Comparison of ENCODE assay signal across 8 cellular contexts in the genomic region with DNA sequence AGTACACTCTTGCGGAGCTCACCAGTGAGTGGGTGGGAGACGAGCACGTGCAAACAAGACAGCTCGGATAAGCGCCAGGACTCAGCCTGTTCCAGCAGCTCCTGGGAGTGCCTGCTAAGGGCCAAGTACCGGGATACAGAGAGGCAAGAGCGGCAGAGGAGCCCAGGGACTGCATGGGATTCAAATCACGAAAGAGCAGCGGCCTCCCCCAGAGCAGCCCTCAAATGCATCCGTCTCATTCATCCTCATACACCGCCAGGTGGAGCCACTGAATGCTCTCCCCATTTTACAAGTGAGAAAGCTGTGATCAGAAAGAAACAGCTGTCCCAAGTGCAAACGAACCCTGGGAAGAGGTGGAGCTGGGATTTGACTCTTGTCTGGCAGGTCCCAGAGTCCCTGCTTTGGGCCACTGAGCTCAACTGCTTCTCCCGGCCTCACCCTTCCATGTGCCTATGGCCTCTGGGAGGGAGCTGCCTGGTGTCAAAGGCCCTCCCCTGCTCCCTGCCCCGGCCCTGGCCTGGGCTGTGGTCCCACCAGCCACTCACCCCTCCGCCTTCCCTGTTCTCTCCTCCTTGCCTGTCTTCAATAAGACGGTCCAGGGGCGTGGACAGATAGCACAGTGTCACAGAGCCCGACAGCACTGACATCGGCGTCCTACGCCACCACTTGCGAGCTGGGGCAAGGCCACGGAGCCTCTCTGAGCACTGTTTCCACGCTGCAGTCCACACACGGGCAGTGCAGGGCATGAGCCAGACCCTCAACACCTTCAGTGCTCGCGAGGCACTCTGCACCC.
DNase-seq lines count a peak whose midpoint lies in the region; ATAC-seq, FAIRE-seq and TF ChIP-seq lines count a peak whose summit lies in the region.

No MANE protein-coding gene starts in this region.

- peak in 2 of 3 experiments; percentile 84 to 86 for TF ChIP-seq CTCF in keratinocyte (optimal IDR thresholded peaks at IDR 0.05 in 1 of 3, IDR thresholded peaks at IDR 0.05 in 1 of 3, conservative IDR thresholded peaks at IDR 0.05 in 1 of 3; ENCODE audit: extremely low read depth in 1 of 3, insufficient read depth in 2 of 3, low read length in 3 of 3)

- FAIRE-seq in TTC549 (lab: Jason Lieb, UNC) (peak; percentile 9), keratinocyte (lab: Jason Lieb, UNC) (peak; percentile 78)

- peaks cover 20% of the 10 kb centered on the region for H3K4me1 ChIP-seq in keratinocyte (ENCODE audit: control insufficient read depth, extremely low read depth, insufficient read depth, low read length)

- no peaks in the 10 kb centered on the region for H3K27me3 Mint-ChIP-seq in central memory CD8-positive, alpha-beta T cell

- no peaks in the 10 kb centered on the region for H3K79me2 ChIP-seq in keratinocyte (ENCODE audit: control insufficient read depth, insufficient read depth, low read length)

- H3K27ac ChIP-seq in keratinocyte (ENCODE audit: control insufficient read depth, insufficient read depth, low read length): no peak overlapping the region

- peak; percentile 74 for DNase-seq in activated CD8-positive, alpha-beta memory T cell treated with anti-CD3 and anti-CD28 coated beads for 24 hours
- DNase-seq in activated CD8-positive, alpha-beta memory T cell treated with anti-CD3 and anti-CD28 coated beads, Interleukin-2, amount 50 U/mL, for 48 hours: no peak
- DNase-seq in NCI-H1694 (lab: John Stamatoyannopoulos, UW) (peak; percentile 95), keratinocyte (ENCODE audit: low read depth, low spot score) (no peak)
- peak in 1 of 2 donors; percentile 37 for DNase-seq in central memory CD8-positive, alpha-beta T cell (ENCODE audit: low spot score in 2 of 2)
- DNase-seq in stimulated activated CD4-positive, alpha-beta T cell treated with anti-CD3 and anti-CD28 coated beads, Interleukin-2, amount 100 ng/mL, for 48 hours: peak; percentile 39 to 53

- peak overlapping the region; percentile 68 for H3K4me2 ChIP-seq in keratinocyte (ENCODE audit: control insufficient read depth, extremely low read depth, insufficient read depth, low read depth, low read length)

- H3K4me3 ChIP-seq in keratinocyte (ENCODE audit: control insufficient read depth in 2 of 3, extremely low read depth in 1 of 3, insufficient read depth in 2 of 3, low read depth in 1 of 3, low read length in 3 of 3): peak overlapping the region in 1 of 3 experiments; percentile 52

- H3K9ac ChIP-seq in keratinocyte (ENCODE audit: control insufficient read depth, extremely low read depth, insufficient read depth, low read length): no peak overlapping the region

- no peaks in the 10 kb centered on the region for H3K36me3 ChIP-seq in keratinocyte (ENCODE audit: control insufficient read depth in 2 of 2, extremely low read depth in 1 of 2, insufficient read depth in 2 of 2, low read length in 2 of 2)

- H3K9me3 ChIP-seq in keratinocyte (ENCODE audit: control insufficient read depth, low read depth, low read length): no peaks in the 10 kb centered on the region

- H3K4me3 Mint-ChIP-seq in central memory CD8-positive, alpha-beta T cell: no peak overlapping the region

- no peaks in the 10 kb centered on the region for H4K20me1 ChIP-seq in keratinocyte (ENCODE audit: control insufficient read depth, extremely low read depth, insufficient read depth, low read length)

- peaks cover 17% of the 10 kb centered on the region for H3K27me3 ChIP-seq in keratinocyte (ENCODE audit: control insufficient read depth, extremely low read depth, insufficient read depth, low read length)

- H3K36me3 Mint-ChIP-seq in central memory CD8-positive, alpha-beta T cell (ENCODE audit: insufficient read depth): no peaks in the 10 kb centered on the region

- H3K4me1 Mint-ChIP-seq in central memory CD8-positive, alpha-beta T cell: peaks cover 18% of the 10 kb centered on the region

- H2AFZ ChIP-seq in keratinocyte (ENCODE audit: control insufficient read depth, low read length): peak overlapping the region; percentile 81

- H3K27ac Mint-ChIP-seq in central memory CD8-positive, alpha-beta T cell (ENCODE audit: low read depth): no peak overlapping the region

- H3K9me1 ChIP-seq in keratinocyte (ENCODE audit: control insufficient read depth, extremely low read depth, insufficient read depth, low read length): no peaks in the 10 kb centered on the region

- H3K9me3 Mint-ChIP-seq in central memory CD8-positive, alpha-beta T cell: no peaks in the 10 kb centered on the region

- dilution Hi-C loops in keratinocyte (cut with MboI; ENCODE audit: extremely low pct_ligation_motif_present, low sequenced_read_pairs): loop anchor here (25.0 kb wide), 1 partner anchor 267 kb away; a partner anchor contains a TSS

- ATAC-seq in central memory CD8-positive, alpha-beta T cell (replicated peaks; ENCODE audit: extremely low read depth, poor library complexity, severe bottlenecking): peak; percentile 54
- no peak for ATAC-seq in GM18502 (IDR thresholded peaks at IDR 0.05; ENCODE audit: poor library complexity, unreplicated experiment)

Comparison
In these comparisons a context has a peak if more than half of its experiments do, and no peak if none do; other contexts are left out.
1. DNase-seq: peak in activated CD8-positive, alpha-beta memory T cell treated with anti-CD3 and anti-CD28 coated beads for 24 hours (single experiment), NCI-H1694 (single experiment) and stimulated activated CD4-positive, alpha-beta T cell treated with anti-CD3 and anti-CD28 coated beads, Interleukin-2, amount 100 ng/mL, for 48 hours (2 of 2); none in activated CD8-positive, alpha-beta memory T cell treated with anti-CD3 and anti-CD28 coated beads, Interleukin-2, amount 50 U/mL, for 48 hours (single experiment) and keratinocyte (single experiment).